In genomic region chr19:16458391-16459128, GRCh38 we compare ENCODE assay signal across 11 cellular contexts. TPM values are rescaled to one million over a fixed set of nuclear protein-coding genes. Genes with fewer than 3 reads are reported as not detected.
A peak's percentile ranks its signal among the peaks of the same experiment; 100 is the strongest.
DNase-seq lines count a peak whose midpoint lies in the region; ATAC-seq and TF ChIP-seq lines count a peak whose summit lies in the region.
"Had no signal": no experiment of that assay in that cellular context is flagged by ENCODE, and none has a peak within 500 bp of the region (broad histone marks: within the 10 kb centered on the region; RNA-seq: fewer than 3 reads in every experiment).

No MANE protein-coding gene starts in this region.

- H3K9me3 ChIP-seq in heart right ventricle: no peaks in the 10 kb centered on the region

- H3K27me3 Mint-ChIP-seq in natural killer cell treated with Interleukin-12 subunit alpha and Interleukin-12 subunit beta and Interleukin-15 and Interleukin-18, amount 100 ng/mL, for 72 hours: no peaks in the 10 kb centered on the region

- DNase-seq in heart right ventricle: no peak
- DNase-seq in cardiac septum (ENCODE audit: low spot score): no peak
- no peak for DNase-seq in natural killer cell treated with Interleukin-12 subunit alpha and Interleukin-12 subunit beta and Interleukin-15 and Interleukin-18, amount 100 ng/mL, for 72 hours (ENCODE audit: low spot score)
- no peak for DNase-seq in activated T-cell treated with anti-CD3 and anti-CD28 coated beads, Interleukin-2, amount 50 U/mL, for 1 hour
- DNase-seq: AML-193, NCI-H1694 treated with DMSO at 0.1 percent for 48 hours had no signal

- 68 to 72% methylated on average over 20 of the region's 20 CpGs for WGBS in heart right ventricle, 2 donors

- peaks cover 37 to 99% (median 86%) of the 10 kb centered on the region in 9 donors for H3K4me1 ChIP-seq in heart right ventricle

- no peak for TF ChIP-seq CTCF in heart right ventricle (IDR thresholded peaks at IDR 0.05)

- intact Hi-C loops in heart right ventricle (cut with DNase I): no loop called here
- intact Hi-C loops in cardiac septum (cut with DNase I): no loop called here

- H3K4me3 Mint-ChIP-seq in natural killer cell treated with Interleukin-12 subunit alpha and Interleukin-12 subunit beta and Interleukin-15 and Interleukin-18, amount 100 ng/mL, for 72 hours: peak overlapping the region; percentile 64

- peaks cover 60 to 72% of the 10 kb centered on the region in 2 donors for H3K4me1 Mint-ChIP-seq in natural killer cell treated with Interleukin-12 subunit alpha and Interleukin-12 subunit beta and Interleukin-15 and Interleukin-18, amount 100 ng/mL, for 72 hours (ENCODE audit: low read depth in 2 of 2)

- H3K27me3 ChIP-seq in heart right ventricle: no peaks in the 10 kb centered on the region

- H3K36me3 ChIP-seq in heart right ventricle: no peaks in the 10 kb centered on the region

- no peaks in the 10 kb centered on the region for H3K36me3 Mint-ChIP-seq in natural killer cell treated with Interleukin-12 subunit alpha and Interleukin-12 subunit beta and Interleukin-15 and Interleukin-18, amount 100 ng/mL, for 72 hours

- peak in 4 of 8 donors; percentile 10 to 29 (median 16) for ATAC-seq in heart right ventricle
- ATAC-seq in natural killer cell treated with Interleukin-12 subunit alpha and Interleukin-12 subunit beta and Interleukin-15 and Interleukin-18, amount 100 ng/mL, for 72 hours: peak; percentile 31 to 52
- no peak for ATAC-seq in GM21723 (IDR thresholded peaks at IDR 0.05; ENCODE audit: unreplicated experiment)
- ATAC-seq in HG03097 (IDR thresholded peaks at IDR 0.05; ENCODE audit: low FRiP score, unreplicated experiment): no peak
- no peak for ATAC-seq in HG02588 (IDR thresholded peaks at IDR 0.05; ENCODE audit: unreplicated experiment)

- H3K27ac ChIP-seq in heart right ventricle: peak overlapping the region; percentile 66 to 90 (median 72)
- peak overlapping the region; percentile 83 for H3K27ac ChIP-seq in cingulate gyrus (ENCODE audit: low read depth, low read length)

- H3K4me3 ChIP-seq in heart right ventricle: no peak overlapping the region

- H3K9me3 Mint-ChIP-seq in natural killer cell treated with Interleukin-12 subunit alpha and Interleukin-12 subunit beta and Interleukin-15 and Interleukin-18, amount 100 ng/mL, for 72 hours: no peaks in the 10 kb centered on the region

- peak overlapping the region; percentile 56 to 68 for H3K27ac Mint-ChIP-seq in natural killer cell treated with Interleukin-12 subunit alpha and Interleukin-12 subunit beta and Interleukin-15 and Interleukin-18, amount 100 ng/mL, for 72 hours

RNA-seq across cellular contexts. Expression of gene EPS15L1, which starts 13.2 kb away (rescaled TPM):
- total RNA-seq in heart right ventricle (10 to 100 TPM; 46.9 to 70.1 (median 57.4) TPM), cardiac septum (48.4 TPM)
- 10 to 100 TPM; 41.3 to 79.7 TPM for polyA plus RNA-seq in heart right ventricle
- total RNA-seq in natural killer cell treated with Interleukin-12 subunit alpha and Interleukin-12 subunit beta and Interleukin-15 and Interleukin-18, amount 100 ng/mL, for 72 hours: 10 to 100 TPM; 66.6 to 78.4 TPM

RNA-seq across cellular contexts. Expression of gene CALR3, which starts 37.4 kb away (rescaled TPM):
- total RNA-seq in heart right ventricle: under 1 TPM in 1 of 10 donors, not detected in 9; 0.22 TPM
- not detected for polyA plus RNA-seq in heart right ventricle
- total RNA-seq in cardiac septum: not detected
- not detected for total RNA-seq in natural killer cell treated with Interleukin-12 subunit alpha and Interleukin-12 subunit beta and Interleukin-15 and Interleukin-18, amount 100 ng/mL, for 72 hours
- total RNA-seq: dermis blood vessel endothelial cell had no signal

RNA-seq across cellular contexts. Expression of gene C19orf44, which starts 37.6 kb away (rescaled TPM):
- total RNA-seq in heart right ventricle (1 to 10 TPM; 1.6 to 3.5 (median 2.9) TPM), cardiac septum (3.1 TPM)
- 1 to 10 TPM; 3.0 to 4.1 TPM for polyA plus RNA-seq in heart right ventricle
- 1 to 10 TPM; 3.3 to 7.5 TPM for total RNA-seq in natural killer cell treated with Interleukin-12 subunit alpha and Interleukin-12 subunit beta and Interleukin-15 and Interleukin-18, amount 100 ng/mL, for 72 hours

Comparison
In these comparisons a context has a peak if more than half of its experiments do, and no peak if none do; other contexts are left out.
1. ATAC-seq: peak in natural killer cell treated with Interleukin-12 subunit alpha and Interleukin-12 subunit beta and Interleukin-15 and Interleukin-18, amount 100 ng/mL, for 72 hours (2 of 2); none in GM21723 (single experiment), HG03097 (single experiment) and HG02588 (single experiment).